ENCODE assay signal across 8 cellular contexts in the genomic region with DNA sequence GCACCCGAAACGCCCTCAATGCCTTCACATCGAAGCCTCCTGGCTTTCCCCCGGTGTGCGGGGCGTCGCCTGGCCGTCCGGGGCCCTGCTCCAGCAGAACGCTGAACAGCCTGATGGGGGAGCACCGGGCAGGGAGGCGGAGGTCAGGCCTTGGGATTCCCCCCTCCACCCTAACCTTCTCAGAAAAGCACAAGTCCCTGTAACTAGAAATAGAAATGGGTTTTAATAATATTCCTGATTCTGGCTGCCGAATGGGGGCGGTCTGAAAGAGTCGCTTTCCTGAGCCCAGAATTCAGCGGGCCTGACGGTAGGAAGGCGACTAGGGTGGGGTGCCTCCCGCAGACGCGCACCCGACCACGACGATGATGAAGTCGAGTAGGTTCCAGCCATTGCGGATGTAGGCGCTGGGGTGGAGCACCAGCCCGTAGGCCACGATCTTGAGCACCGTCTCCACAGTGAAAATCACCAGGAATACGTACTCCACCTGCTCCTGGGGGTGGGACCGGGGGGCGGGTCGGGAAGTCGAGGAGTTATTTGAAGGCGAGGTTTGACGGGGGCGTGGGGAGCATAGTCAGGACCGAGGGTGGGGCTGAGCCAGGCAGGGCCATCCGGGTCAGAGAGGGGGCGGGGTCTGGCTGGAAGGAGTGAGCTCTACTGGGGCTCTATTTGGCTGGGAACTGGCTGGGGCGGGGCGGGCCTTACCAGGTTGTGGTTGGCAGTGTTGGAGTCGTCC. TPM values are rescaled to one million over a fixed set of nuclear protein-coding genes. Genes with fewer than 3 reads are reported as not detected.
DNase-seq lines count a peak whose midpoint lies in the region; ATAC-seq and TF ChIP-seq lines count a peak whose summit lies in the region.

No MANE protein-coding gene starts in this region.

- no peaks in the 10 kb centered on the region for H3K79me2 ChIP-seq in neural progenitor cell (ENCODE audit: low read depth)

- no peaks in the 10 kb centered on the region for H3K4me1 ChIP-seq in neural progenitor cell
- peaks cover 3% of the 10 kb centered on the region for H3K4me1 ChIP-seq in stomach smooth muscle (ENCODE audit: control insufficient read depth, insufficient read depth, low read length)

- H3K9ac ChIP-seq in neural progenitor cell (no peak overlapping the region), stomach smooth muscle (ENCODE audit: low read length in 2 of 2) (no peak overlapping the region)

- peaks cover 4% of the 10 kb centered on the region for H3K4me1 Mint-ChIP-seq in neural progenitor cell

- ATAC-seq in GM19463 (IDR thresholded peaks at IDR 0.05; ENCODE audit: unreplicated experiment), result peak; percentile 60

- H3K36me3 Mint-ChIP-seq in neural progenitor cell, result no peaks in the 10 kb centered on the region

- H3K9me3 Mint-ChIP-seq in neural progenitor cell, result peaks cover 19% of the 10 kb centered on the region

- DNase-seq in CD1c-positive myeloid dendritic cell (ENCODE audit: extremely low spot score) (peak; percentile 49), NAMALWA (ENCODE audit: low spot score) (peak; percentile 63), epithelial cell of proximal tubule (ENCODE audit: low read depth) (no peak), neural progenitor cell (ENCODE audit: low spot score) (peak; percentile 72), cerebellar nuclear complex (lab: John Stamatoyannopoulos, UW) (no peak)
- DNase-seq in activated CD8-positive, alpha-beta memory T cell treated with anti-CD3 and anti-CD28 coated beads for 24 hours, result peak; percentile 79

- H3K27ac ChIP-seq in neural progenitor cell, result no peak overlapping the region
- no peak overlapping the region for H3K27ac ChIP-seq in stomach smooth muscle (ENCODE audit: low read length)

- no peak overlapping the region for H3K27ac Mint-ChIP-seq in neural progenitor cell

- H3K9me3 ChIP-seq in neural progenitor cell (ENCODE audit: low read depth), result no peaks in the 10 kb centered on the region
- H3K9me3 ChIP-seq in stomach smooth muscle (ENCODE audit: control insufficient read depth in 2 of 2, low read length in 2 of 2), result no peaks in the 10 kb centered on the region

- TF ChIP-seq CTCF in epithelial cell of proximal tubule (conservative IDR thresholded peaks at IDR 0.05; ENCODE audit: low read depth, low read length) (no peak), neural progenitor cell (IDR thresholded peaks at IDR 0.05) (peak; percentile 33)

- H2AFZ ChIP-seq in neural progenitor cell (replicated peaks), result peak overlapping the region; percentile 63

- peak overlapping the region; percentile 76 for H3K4me2 ChIP-seq in neural progenitor cell

- H3F3A ChIP-seq in neural progenitor cell (ENCODE audit: low read depth), result no peaks in the 10 kb centered on the region

- H3K4me3 ChIP-seq in epithelial cell of proximal tubule (ENCODE audit: low read depth, low read length) (peak overlapping the region; percentile 42), neural progenitor cell (peak overlapping the region; percentile 43), stomach smooth muscle (ENCODE audit: low read length in 2 of 2) (peak overlapping the region; percentile 31 to 35)

- H3K4me3 Mint-ChIP-seq in neural progenitor cell, result peak overlapping the region; percentile 38

- H4K20me1 ChIP-seq in neural progenitor cell (ENCODE audit: low read depth), result no peaks in the 10 kb centered on the region

- H3K27me3 ChIP-seq in neural progenitor cell, result no peaks in the 10 kb centered on the region
- peaks cover 0 to 11% of the 10 kb centered on the region in 2 donors for H3K27me3 ChIP-seq in stomach smooth muscle (ENCODE audit: control insufficient read depth in 1 of 2, insufficient read depth in 2 of 2, low read length in 2 of 2)

- H3K27me3 Mint-ChIP-seq in neural progenitor cell (ENCODE audit: insufficient read depth, low read depth), result peaks cover 8% of the 10 kb centered on the region

- H3K36me3 ChIP-seq in neural progenitor cell (no peaks in the 10 kb centered on the region), stomach smooth muscle (ENCODE audit: control insufficient read depth in 2 of 2, insufficient read depth in 2 of 2, low read length in 2 of 2) (no peaks in the 10 kb centered on the region)

RNA-seq across cellular contexts. Expression of gene CACNA1F, which starts 2.5 kb away (rescaled TPM):
- 0.12 TPM in 1 of 2 replicates, not detected in the other for total RNA-seq in epithelial cell of proximal tubule
- 1.1 and 4.9 TPM in 2 replicates for total RNA-seq in neural progenitor cell (ENCODE audit: low replicate concordance)

RNA-seq across cellular contexts. Expression of gene CCDC22, which starts 4.6 kb away (rescaled TPM):
- total RNA-seq in epithelial cell of proximal tubule (22.7 and 25.9 TPM in 2 replicates), neural progenitor cell (ENCODE audit: low replicate concordance) (10.3 and 20.3 TPM in 2 replicates)

RNA-seq across cellular contexts. Expression of gene SYP, which starts 30.7 kb away (rescaled TPM):
- 0.17 and 0.29 TPM in 2 replicates for total RNA-seq in epithelial cell of proximal tubule
- 0.07 and 0.62 TPM in 2 replicates for total RNA-seq in neural progenitor cell (ENCODE audit: low replicate concordance)

RNA-seq across cellular contexts. Expression of gene FOXP3, which starts 33.8 kb away (rescaled TPM):
- total RNA-seq in epithelial cell of proximal tubule (0.07 TPM in 1 of 2 replicates, not detected in the other), neural progenitor cell (ENCODE audit: low replicate concordance) (0.19 TPM in 1 of 2 replicates, not detected in the other)

RNA-seq across cellular contexts. Expression of gene PPP1R3F, which starts 38.9 kb away (rescaled TPM):
- total RNA-seq in epithelial cell of proximal tubule, result 0.87 and 2.3 TPM in 2 replicates
- 5.6 and 21.2 TPM in 2 replicates for total RNA-seq in neural progenitor cell (ENCODE audit: low replicate concordance)

Comparison
In these comparisons a context has a peak if more than half of its experiments do, and no peak if none do; other contexts are left out.
1. DNase-seq: peak in CD1c-positive myeloid dendritic cell (single experiment), NAMALWA (single experiment), activated CD8-positive, alpha-beta memory T cell treated with anti-CD3 and anti-CD28 coated beads for 24 hours (single experiment) and neural progenitor cell (single experiment); none in epithelial cell of proximal tubule (single experiment) and cerebellar nuclear complex (0 of 2).
2. Peak in every context shown above with its lines, with median percentiles within 50 percentile points of each other: H3K4me3 ChIP-seq.